In genomic region chr21:39033878-39034589, GRCh38 we compare ENCODE assay signal across 11 cellular contexts.
DNase-seq lines count a peak whose midpoint lies in the region; ATAC-seq, FAIRE-seq and TF ChIP-seq lines count a peak whose summit lies in the region.
"Had no signal": no experiment of that assay in that cellular context is flagged by ENCODE, and none has a peak within 500 bp of the region (broad histone marks: within the 10 kb centered on the region; RNA-seq: fewer than 3 reads in every experiment).

No MANE protein-coding gene starts in this region.

- peak overlapping the region; percentile 75 for H2AFZ ChIP-seq in IMR-90 (replicated peaks; ENCODE audit: low read length, poor library complexity)
- H2AFZ ChIP-seq in GM12878 (ENCODE audit: control insufficient read depth, low read depth, low read length) = no peak overlapping the region

- DNase-seq in IMR-90 = no peak
- no peak for DNase-seq in GM12878 (ENCODE audit: low read depth, low spot score)
- DNase-seq in iris pigment epithelial cell (ENCODE audit: low read depth) = peak; percentile 72
- peak; percentile 68 for DNase-seq in sigmoid colon
- DNase-seq in NK-92 treated with Interleukin-12 subunit alpha and Interleukin-12 subunit beta, amount 100 ng/mL, for 24 hours (lab: John Stamatoyannopoulos, UW) = no peak
- no peak for DNase-seq in SIG-M5 (lab: John Stamatoyannopoulos, UW)
- no peak for DNase-seq in NCI-H1105 treated with DMSO at 0.1 percent for 48 hours (lab: John Stamatoyannopoulos, UW)
- DNase-seq: NCI-H187; stimulated activated naive CD4-positive, alpha-beta T cell had no signal

- TF ChIP-seq POLR2A in IMR-90 (IDR thresholded peaks at IDR 0.05; ENCODE audit: low read depth, low read length) = no peak
- TF ChIP-seq POLR2A in GM12878 (IDR thresholded peaks at IDR 0.05; ENCODE audit: low read depth, low read length) = no peak
- no peak for TF ChIP-seq POLR2A in sigmoid colon (IDR thresholded peaks at IDR 0.05)

- peak overlapping the region; percentile 37 for H3K14ac ChIP-seq in IMR-90 (replicated peaks; ENCODE audit: low read depth, low read length)

- peak overlapping the region in 1 of 2 experiments; percentile 31; a peak in 1 of 4 replicates for H4K8ac ChIP-seq in IMR-90 (ENCODE audit: low read depth in 2 of 2, low read length in 2 of 2)

- in situ Hi-C loops in IMR-90 (cut with MboI; ENCODE audit: low sequenced_read_pairs) (no loop called here), GM12878 (cut with MboI) (loop anchor here (10.0 kb wide), 1 partner anchor 61 kb away; no protein-coding TSS in a partner anchor)

- TF ChIP-seq CTCF in IMR-90 (conservative IDR thresholded peaks at IDR 0.05; ENCODE audit: low read depth, low read length) (no peak), GM12878 (IDR thresholded peaks at IDR 0.05 in 2 of 3, conservative IDR thresholded peaks at IDR 0.05 in 1 of 3; ENCODE audit: control insufficient read depth in 2 of 3, extremely low read depth in 1 of 3, insufficient read depth in 1 of 3, low read depth in 3 of 3, low read length in 3 of 3) (no peak), sigmoid colon (IDR thresholded peaks at IDR 0.05) (no peak)

- H3K9ac ChIP-seq in IMR-90 (ENCODE audit: low read depth, low read length) (no peak overlapping the region), GM12878 (ENCODE audit: control insufficient read depth, insufficient read depth, low read length) (no peak overlapping the region)

- intact Hi-C loops in IMR-90 (cut with micrococcal nuclease) = no loop called here
- intact Hi-C loops in GM12878 (cut with micrococcal nuclease; ENCODE audit: unreplicated experiment) = no loop called here
- intact Hi-C loops in sigmoid colon (cut with DNase I) = no loop called here

- RAD21 ChIA-PET in GM12878 (lab: Charles Lee; ENCODE audit: unreplicated experiment) = no interaction called here

- H3K9me3 ChIP-seq in IMR-90 (ENCODE audit: control insufficient read depth, insufficient read depth, low read length) = no peaks in the 10 kb centered on the region
- H3K9me3 ChIP-seq in GM12878 (replicated peaks; ENCODE audit: control insufficient read depth, insufficient read depth, low read length) = no peaks in the 10 kb centered on the region; the same call in 1 of the 3 replicates
- H3K9me3 ChIP-seq in sigmoid colon = no peaks in the 10 kb centered on the region

- no peak overlapping the region for H3K27ac ChIP-seq in IMR-90 (ENCODE audit: insufficient read depth, low read length)
- no peak overlapping the region for H3K27ac ChIP-seq in GM12878 (ENCODE audit: control insufficient read depth, insufficient read depth)
- no peak overlapping the region for H3K27ac ChIP-seq in sigmoid colon

- 0 out of 2 replicates have a peak overlapping the region, but pooled peaks have one; percentile 15 for H4K5ac ChIP-seq in IMR-90 (ENCODE audit: low read depth, low read length)

- H3K27me3 ChIP-seq in IMR-90 (ENCODE audit: control insufficient read depth, insufficient read depth, low read length) (no peaks in the 10 kb centered on the region), GM12878 (replicated peaks in 1 of 2; ENCODE audit: control insufficient read depth in 2 of 2, insufficient read depth in 2 of 2, low read length in 1 of 2) (peaks cover 0 to 3% of the 10 kb centered on the region in 2 experiments; a peak in 1 of 4 replicates), sigmoid colon (no peaks in the 10 kb centered on the region)

- H2AK5ac ChIP-seq in IMR-90 (ENCODE audit: low read depth, low read length) = peak overlapping the region; percentile 63

- no peak overlapping the region for H3K56ac ChIP-seq in IMR-90 (ENCODE audit: extremely low read depth, insufficient read depth, low read length)

- H3K79me2 ChIP-seq in GM12878 (ENCODE audit: control insufficient read depth, insufficient read depth, low read length) = no peaks in the 10 kb centered on the region

- TF ChIP-seq RAD21 in IMR-90 (IDR thresholded peaks at IDR 0.05; ENCODE audit: low read length) = no peak
- TF ChIP-seq RAD21 in GM12878 (IDR thresholded peaks at IDR 0.05; ENCODE audit: insufficient read depth, low read depth, low read length) = no peak

- no peak for FAIRE-seq in GM12878 (lab: Jason Lieb, UNC)
- FAIRE-seq: colon had no signal

- H3K18ac ChIP-seq in IMR-90 (ENCODE audit: low read depth, low read length) = no peak overlapping the region

- no peak overlapping the region for H3K4me2 ChIP-seq in IMR-90 (ENCODE audit: low read depth, low read length)
- no peak overlapping the region for H3K4me2 ChIP-seq in GM12878 (ENCODE audit: control insufficient read depth, insufficient read depth)

- dilution Hi-C loops in IMR-90 (cut with HindIII; ENCODE audit: low sequenced_read_pairs, unreplicated experiment) = no loop called here

- ATAC-seq in IMR-90 (ENCODE audit: low read depth) (no peak), GM12878 (no peak), GM18861 (IDR thresholded peaks at IDR 0.05; ENCODE audit: unreplicated experiment) (no peak)

- H3K9me1 ChIP-seq in IMR-90 (ENCODE audit: insufficient read depth, low read length) = peaks cover 10% of the 10 kb centered on the region

- H3K4ac ChIP-seq in IMR-90 (ENCODE audit: low read depth, low read length) = peak overlapping the region; percentile 62

- SMC1A ChIA-PET in GM12878 (lab: Charles Lee; ENCODE audit: uncharacterized antibody, unreplicated experiment) = no interaction called here

- BruUV-seq in IMR-90 (replicated peaks; lab: Mats Ljungman, UMichigan) (no TSS peak), GM12878 (replicated peaks; lab: Mats Ljungman, UMichigan) (no TSS peak)

- TF ChIP-seq EP300 in GM12878 (IDR thresholded peaks at IDR 0.05; ENCODE audit: borderline replicate concordance in 1 of 2, control insufficient read depth in 1 of 2, low read depth in 2 of 2, low read length in 2 of 2) = no peak
- TF ChIP-seq EP300 in sigmoid colon (IDR thresholded peaks at IDR 0.05) = no peak

- 65% methylated on average over 10 of the region's 22 CpGs; no CpG with 5 or more reads in 1 of the 2 experiments for WGBS in IMR-90 (ENCODE audit: extremely low coverage in 2 of 2, insufficient read length in 1 of 2), 2 experiments
- WGBS in GM12878 (ENCODE audit: insufficient coverage, insufficient replicate concordance, low lambda C conversion rate, missing lambda C conversion rate) = 49% methylated on average over 22 of the region's 22 CpGs
- 10 to 52% methylated on average over 22 of the region's 22 CpGs for WGBS in sigmoid colon, 2 donors

- peak overlapping the region; percentile 39; the same call in 1 of the 2 replicates for H4K91ac ChIP-seq in IMR-90 (ENCODE audit: insufficient read depth, low read depth, low read length)

- H4K20me1 ChIP-seq in IMR-90 (ENCODE audit: insufficient read depth, low read length) = no peaks in the 10 kb centered on the region
- H4K20me1 ChIP-seq in GM12878 (ENCODE audit: control insufficient read depth, insufficient read depth) = no peaks in the 10 kb centered on the region

- no peak overlapping the region for H2BK5ac ChIP-seq in IMR-90 (ENCODE audit: low read depth, low read length, poor library complexity, severe bottlenecking)

- H3K36me3 ChIP-seq in IMR-90 (ENCODE audit: control insufficient read depth, insufficient read depth, low read length) = no peaks in the 10 kb centered on the region
- no peaks in the 10 kb centered on the region for H3K36me3 ChIP-seq in GM12878 (ENCODE audit: control insufficient read depth in 2 of 2, insufficient read depth in 2 of 2, low read length in 1 of 2)
- no peaks in the 10 kb centered on the region for H3K36me3 ChIP-seq in sigmoid colon

- CTCF ChIA-PET in IMR-90 (lab: Yijun Ruan, JAX) (no interaction called here), GM12878 (lab: Yijun Ruan, JAX) (no interaction called here)

- H2AK9ac ChIP-seq in IMR-90 (replicated peaks; ENCODE audit: low read depth, low read length, poor library complexity) = no peak overlapping the region

- H3K79me1 ChIP-seq in IMR-90 (ENCODE audit: low read depth in 1 of 2, low read length in 2 of 2) = no peaks in the 10 kb centered on the region

- POLR2A ChIA-PET in IMR-90 (lab: Charles Lee; ENCODE audit: unreplicated experiment) (no interaction called here), GM12878 (lab: Charles Lee) (no interaction called here)

- no peak overlapping the region for H3K4me3 ChIP-seq in IMR-90 (ENCODE audit: insufficient read depth, low read depth, low read length)
- no peak overlapping the region for H3K4me3 ChIP-seq in GM12878
- H3K4me3 ChIP-seq in sigmoid colon = no peak overlapping the region

- peaks cover 10% of the 10 kb centered on the region for H3K4me1 ChIP-seq in IMR-90 (ENCODE audit: control insufficient read depth, insufficient read depth, low read length)
- no peaks in the 10 kb centered on the region for H3K4me1 ChIP-seq in GM12878 (ENCODE audit: control insufficient read depth, insufficient read depth, low read length)
- no peaks in the 10 kb centered on the region for H3K4me1 ChIP-seq in sigmoid colon

- peak overlapping the region; percentile 34; the same call in 1 of the 2 replicates for H2BK20ac ChIP-seq in IMR-90 (ENCODE audit: low read depth, low read length)

- no peak overlapping the region for H3K23ac ChIP-seq in IMR-90 (ENCODE audit: low read depth, low read length)

- peak overlapping the region; percentile 18 for H2BK120ac ChIP-seq in IMR-90 (ENCODE audit: low read depth, low read length)

- no peak overlapping the region for H2BK15ac ChIP-seq in IMR-90 (ENCODE audit: low read depth, low read length)

TF ChIP-seq in IMR-90, 13 proteins besides CTCF, POLR2A, EP300 and RAD21 (continues in another document):
- TF ChIP-seq MXI1 (IDR thresholded peaks at IDR 0.05; ENCODE audit: borderline replicate concordance, low read depth, low read length) = no peak
- no peak for TF ChIP-seq RCOR1 (IDR thresholded peaks at IDR 0.05; ENCODE audit: insufficient replicate concordance, low read length)
- TF ChIP-seq FOS (IDR thresholded peaks at IDR 0.05; ENCODE audit: low read depth, low read length) = no peak
- no peak for TF ChIP-seq BHLHE40 (IDR thresholded peaks at IDR 0.05; ENCODE audit: low read depth, low read length)
- no peak for TF ChIP-seq CEBPB (IDR thresholded peaks at IDR 0.05; ENCODE audit: low read depth, low read length)

TF ChIP-seq in GM12878, 131 proteins besides CTCF, POLR2A, EP300 and RAD21 (continues in another document):
- TF ChIP-seq HDAC6 (IDR thresholded peaks at IDR 0.05; ENCODE audit: unreplicated experiment) (no peak), IRF4 (IDR thresholded peaks at IDR 0.05; ENCODE audit: low read depth, low read length) (no peak), FOXM1 (IDR thresholded peaks at IDR 0.05; ENCODE audit: low read depth, low read length) (no peak), SUPT20H (IDR thresholded peaks at IDR 0.05; ENCODE audit: borderline replicate concordance, control insufficient read depth, low read depth, low read length) (no peak)

Comparison
In these comparisons a context has a peak if more than half of its experiments do, and no peak if none do; other contexts are left out.
1. DNase-seq: peak in iris pigment epithelial cell (single experiment) and sigmoid colon (single experiment); none in IMR-90 (single experiment), GM12878 (single experiment), NK-92 treated with Interleukin-12 subunit alpha and Interleukin-12 subunit beta, amount 100 ng/mL, for 24 hours (single experiment), SIG-M5 (single experiment) and NCI-H1105 treated with DMSO at 0.1 percent for 48 hours (single experiment).